1 cellular context compared by ENCODE assay signal in the genomic region with DNA sequence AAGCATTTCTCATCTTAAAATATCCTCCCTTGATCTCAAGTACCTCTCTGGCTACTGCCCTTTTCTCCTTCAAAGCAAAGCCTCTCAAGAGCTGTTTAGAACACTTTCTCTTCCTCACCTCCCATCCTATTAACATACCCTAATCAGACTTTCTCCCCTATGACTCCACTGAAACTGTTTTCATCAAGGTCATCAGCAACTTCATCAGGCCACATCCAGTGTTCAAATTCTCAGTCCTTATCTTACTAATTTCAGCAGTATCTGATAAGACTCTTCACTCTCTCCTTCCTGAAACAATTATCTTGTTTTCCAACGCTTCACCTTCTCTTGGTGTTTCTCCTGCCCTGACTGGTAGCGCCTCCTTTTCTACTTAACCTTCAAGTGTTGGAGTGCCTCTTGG.
TF ChIP-seq lines count a peak whose summit lies in the region.

No MANE protein-coding gene starts in this region.

TF ChIP-seq in endothelial cell of umbilical vein, 7 proteins besides CTCF, POLR2A, EP300 and RAD21:
- TF ChIP-seq JUN (IDR thresholded peaks at IDR 0.05; ENCODE audit: borderline replicate concordance, insufficient read depth, insufficient read length, low read depth) (no peak), MYC (IDR thresholded peaks at IDR 0.05; ENCODE audit: low read depth, low read length) (no peak), EZH2 (IDR thresholded peaks at IDR 0.05; ENCODE audit: borderline replicate concordance, low read depth, low read length, severe bottlenecking) (no peak), GATA2 (IDR thresholded peaks at IDR 0.05; ENCODE audit: insufficient read depth, insufficient read length, low read depth, low read length) (no peak), FOS (IDR thresholded peaks at IDR 0.05; ENCODE audit: borderline replicate concordance, insufficient read depth, low read length) (no peak), POLR2AphosphoS5 (IDR thresholded peaks at IDR 0.05; ENCODE audit: insufficient read depth, low read depth, low read length) (no peak)
- TF ChIP-seq, protein P1, sequence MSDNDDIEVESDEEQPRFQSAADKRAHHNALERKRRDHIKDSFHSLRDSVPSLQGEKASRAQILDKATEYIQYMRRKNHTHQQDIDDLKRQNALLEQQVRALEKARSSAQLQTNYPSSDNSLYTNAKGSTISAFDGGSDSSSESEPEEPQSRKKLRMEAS (IDR thresholded peaks at IDR 0.05; ENCODE audit: insufficient read depth, insufficient read length): no peak
